Comparison of ENCODE assay signal across 8 cellular contexts in genomic region chr15:89358755-89359439, GRCh38. TPM values are rescaled to one million over a fixed set of nuclear protein-coding genes. Genes with fewer than 3 reads are reported as not detected.
A peak's percentile ranks its signal among the peaks of the same experiment; 100 is the strongest.
DNase-seq lines count a peak whose midpoint lies in the region; ATAC-seq, FAIRE-seq and TF ChIP-seq lines count a peak whose summit lies in the region.

No MANE protein-coding gene starts in this region.

- H3K9me3 Mint-ChIP-seq in activated naive CD4-positive, alpha-beta T cell treated with anti-CD3 and anti-CD28 coated beads, Interleukin-2, amount 10 ng/mL, durations not matched to agents 7 days and 5 days = no peaks in the 10 kb centered on the region
- H3K9me3 Mint-ChIP-seq in glutamatergic neuron (ENCODE audit: unreplicated experiment) = peaks cover 10% of the 10 kb centered on the region

- H3K9me3 ChIP-seq in HAP-1 (no peaks in the 10 kb centered on the region), MG63 (no peaks in the 10 kb centered on the region), pancreas (no peaks in the 10 kb centered on the region), tibial artery (no peaks in the 10 kb centered on the region)

- H3K36me3 Mint-ChIP-seq in activated naive CD4-positive, alpha-beta T cell treated with anti-CD3 and anti-CD28 coated beads, Interleukin-2, amount 10 ng/mL, durations not matched to agents 7 days and 5 days = no peaks in the 10 kb centered on the region
- H3K36me3 Mint-ChIP-seq in glutamatergic neuron (ENCODE audit: unreplicated experiment) = no peaks in the 10 kb centered on the region

- no peak overlapping the region for H3K27ac Mint-ChIP-seq in activated naive CD4-positive, alpha-beta T cell treated with anti-CD3 and anti-CD28 coated beads, Interleukin-2, amount 10 ng/mL, durations not matched to agents 7 days and 5 days
- H3K27ac Mint-ChIP-seq in glutamatergic neuron (ENCODE audit: unreplicated experiment) = no peak overlapping the region

- H3K4me3 ChIP-seq in GM06990 (replicated peaks; ENCODE audit: low read depth, low read length) (peak overlapping the region; percentile 57), HAP-1 (peak overlapping the region; percentile 32), MG63 (peak overlapping the region; percentile 49), pancreas (peak overlapping the region; percentile 10 to 42 (median 33)), tibial artery (peak overlapping the region; percentile 36 to 44)

- TF ChIP-seq CTCF in GM06990 (IDR thresholded peaks at IDR 0.05; ENCODE audit: insufficient read depth, low read length, poor library complexity, severe bottlenecking) (peak; percentile 92), glutamatergic neuron (IDR thresholded peaks at IDR 0.05; ENCODE audit: partially characterized antibody, unreplicated experiment) (peak; percentile 100), pancreas (IDR thresholded peaks at IDR 0.05) (peak; percentile 99 to 100 (median 100)), tibial artery (IDR thresholded peaks at IDR 0.05) (peak; percentile 96 to 99)

- H3K27ac ChIP-seq in pancreas (no peak overlapping the region), tibial artery (no peak overlapping the region)

- DNase-seq in GM06990 (ENCODE audit: extremely low read depth, insufficient read length) = peak; percentile 88
- DNase-seq in HAP-1 (ENCODE audit: low spot score in 2 of 2) = peak; percentile 56 to 82
- peak; percentile 64 for DNase-seq in MG63
- peak; percentile 79 for DNase-seq in SK-N-DZ (ENCODE audit: low spot score)
- DNase-seq in activated naive CD4-positive, alpha-beta T cell treated with anti-CD3 and anti-CD28 coated beads, Interleukin-2, amount 10 ng/mL, durations not matched to agents 7 days and 5 days = peak; percentile 85
- DNase-seq in glutamatergic neuron = peak; percentile 88
- DNase-seq in pancreas = peak; percentile 61 to 94 (median 82)
- peak; percentile 51 to 81 for DNase-seq in tibial artery

- H3K4me1 ChIP-seq in HAP-1 = no peaks in the 10 kb centered on the region; the same call in 1 of the 2 replicates
- H3K4me1 ChIP-seq in pancreas = peaks cover 5 to 12% (median 9%) of the 10 kb centered on the region in 3 donors
- H3K4me1 ChIP-seq in tibial artery = peaks cover 0 to 29% (median 16%) of the 10 kb centered on the region in 4 donors

- H3K27me3 ChIP-seq in GM06990 (replicated peaks; ENCODE audit: control insufficient read depth, insufficient read depth, low read length) = peaks cover 15% of the 10 kb centered on the region
- peaks cover 77% of the 10 kb centered on the region for H3K27me3 ChIP-seq in HAP-1 (ENCODE audit: low read depth)
- H3K27me3 ChIP-seq in MG63 = peaks cover 84% of the 10 kb centered on the region
- peaks cover 0 to 52% (median 17%) of the 10 kb centered on the region in 4 donors for H3K27me3 ChIP-seq in pancreas
- peaks cover 4 to 99% of the 10 kb centered on the region in 2 donors for H3K27me3 ChIP-seq in tibial artery

- 2% methylated on average over 50 to 68 of the region's 68 CpGs for WGBS in pancreas, 2 donors

- H3K4me1 Mint-ChIP-seq in activated naive CD4-positive, alpha-beta T cell treated with anti-CD3 and anti-CD28 coated beads, Interleukin-2, amount 10 ng/mL, durations not matched to agents 7 days and 5 days = peaks cover 5% of the 10 kb centered on the region
- H3K4me1 Mint-ChIP-seq in glutamatergic neuron (ENCODE audit: low read depth, unreplicated experiment) = peaks cover 11% of the 10 kb centered on the region

- intact Hi-C loops in pancreas (cut with DNase I) (no loop called here), tibial artery (cut with DNase I; ENCODE audit: low total_unique reads) (loop anchor here (2.0 kb wide), 1 partner anchor 70 kb away; no protein-coding TSS in a partner anchor)

- H3K36me3 ChIP-seq in GM06990 (ENCODE audit: control insufficient read depth, insufficient read depth, low read length) (no peaks in the 10 kb centered on the region), HAP-1 (replicated peaks) (no peaks in the 10 kb centered on the region), MG63 (no peaks in the 10 kb centered on the region), pancreas (no peaks in the 10 kb centered on the region), tibial artery (no peaks in the 10 kb centered on the region)

- peaks cover 100% of the 10 kb centered on the region for H3K27me3 Mint-ChIP-seq in activated naive CD4-positive, alpha-beta T cell treated with anti-CD3 and anti-CD28 coated beads, Interleukin-2, amount 10 ng/mL, durations not matched to agents 7 days and 5 days
- H3K27me3 Mint-ChIP-seq in glutamatergic neuron (ENCODE audit: unreplicated experiment) = peaks cover 32% of the 10 kb centered on the region

- no peak for FAIRE-seq in pancreas (lab: Jason Lieb, UNC)

- ATAC-seq in pancreas = peak; percentile 82 to 92 (median 89)

- CTCF ChIA-PET in activated naive CD4-positive, alpha-beta T cell treated with anti-CD3 and anti-CD28 coated beads, Interleukin-2, amount 10 ng/mL, durations not matched to agents 7 days and 5 days (lab: Charles Lee) = interaction anchor here (0.7 to 6.1 kb wide), 36 partner anchors 8 to 152 kb away, joined by 3 to 71 read pairs (median 7); no protein-coding TSS in a partner anchor

- in situ Hi-C loops in HAP-1 (cut with MboI; ENCODE audit: low sequenced_read_pairs) = loop anchor here (5.0 kb wide), 1 partner anchor 113 kb away; no protein-coding TSS in a partner anchor

- H3K4me3 Mint-ChIP-seq in activated naive CD4-positive, alpha-beta T cell treated with anti-CD3 and anti-CD28 coated beads, Interleukin-2, amount 10 ng/mL, durations not matched to agents 7 days and 5 days = peak overlapping the region; percentile 76
- H3K4me3 Mint-ChIP-seq in glutamatergic neuron (ENCODE audit: unreplicated experiment) = peak overlapping the region; percentile 76

RNA-seq across cellular contexts. Expression of gene POLG, which starts 24.3 kb away (rescaled TPM):
- 37.3 and 84.1 TPM in 2 replicates for total RNA-seq in MG63 (2014; rRNA removed; shearing (Covaris generic); ENCODE audit: low replicate concordance)
- 41.7 and 43.4 TPM in 2 replicates for polyA plus RNA-seq in SK-N-DZ (2014; cell fraction: cytosol; rRNA removed)
- polyA plus RNA-seq in SK-N-DZ (2014; cell fraction: nucleus; rRNA removed) = 143 and 176 TPM in 2 replicates
- total RNA-seq in glutamatergic neuron (ENCODE audit: unreplicated experiment) = 55.4 TPM
- 10 to 100 TPM; 19.3 to 38.1 (median 23.0) TPM for total RNA-seq in pancreas
- polyA plus RNA-seq in pancreas = 10 to 100 TPM; 48.5 to 52.0 TPM
